14 cellular contexts compared by ENCODE assay signal in genomic region chr5:32379421-32379820, GRCh38.
"Had no signal": no experiment of that assay in that cellular context is flagged by ENCODE, and none has a peak within 500 bp of the region (broad histone marks: within the 10 kb centered on the region; RNA-seq: fewer than 3 reads in every experiment).

No MANE protein-coding gene starts in this region.

- H3K4me1 Mint-ChIP-seq: activated naive CD4-positive, alpha-beta T cell treated with anti-CD3 and anti-CD28 coated beads, Interleukin-2, amount 10 ng/mL, durations not matched to agents 7 days and 5 days; stimulated activated naive CD8-positive, alpha-beta T cell treated with anti-CD3 and anti-CD28 coated beads, Interleukin-15, amount 100 ng/mL, for 72 hours had no signal

- H3K4me3 Mint-ChIP-seq: activated CD4-positive, alpha-beta memory T cell treated with anti-CD3 and anti-CD28 coated beads for 36 hours; activated naive CD4-positive, alpha-beta T cell treated with anti-CD3 and anti-CD28 coated beads, Interleukin-2, amount 10 ng/mL, durations not matched to agents 7 days and 5 days; stimulated activated naive CD8-positive, alpha-beta T cell treated with anti-CD3 and anti-CD28 coated beads, Interleukin-15, amount 100 ng/mL, for 72 hours had no signal

- H3K27me3 Mint-ChIP-seq: activated CD4-positive, alpha-beta memory T cell treated with anti-CD3 and anti-CD28 coated beads for 36 hours; activated naive CD4-positive, alpha-beta T cell treated with anti-CD3 and anti-CD28 coated beads, Interleukin-2, amount 10 ng/mL, durations not matched to agents 7 days and 5 days; stimulated activated naive CD8-positive, alpha-beta T cell treated with anti-CD3 and anti-CD28 coated beads, Interleukin-15, amount 100 ng/mL, for 72 hours had no signal

- ATAC-seq: left ventricle myocardium superior; right cardiac atrium; stimulated activated naive CD8-positive, alpha-beta T cell treated with anti-CD3 and anti-CD28 coated beads, Interleukin-15, amount 100 ng/mL, for 72 hours had no signal

- H3K9me3 Mint-ChIP-seq: activated CD4-positive, alpha-beta memory T cell treated with anti-CD3 and anti-CD28 coated beads for 36 hours; activated naive CD4-positive, alpha-beta T cell treated with anti-CD3 and anti-CD28 coated beads, Interleukin-2, amount 10 ng/mL, durations not matched to agents 7 days and 5 days; stimulated activated naive CD8-positive, alpha-beta T cell treated with anti-CD3 and anti-CD28 coated beads, Interleukin-15, amount 100 ng/mL, for 72 hours had no signal

- DNase-seq: activated CD4-positive, alpha-beta memory T cell treated with anti-CD3 and anti-CD28 coated beads for 36 hours; activated CD4-positive, alpha-beta T cell treated with anti-CD3 and anti-CD28 coated beads for 1 hour; activated CD8-positive, alpha-beta memory T cell treated with anti-CD3 and anti-CD28 coated beads, Interleukin-2, amount 50 U/mL, for 4 hours; activated naive CD4-positive, alpha-beta T cell treated with anti-CD3 and anti-CD28 coated beads, Interleukin-2, amount 10 ng/mL, durations not matched to agents 7 days and 5 days; adrenal gland; caudate nucleus; kidney glomerular epithelial cell; left ventricle myocardium superior; right cardiac atrium; small intestine; stimulated activated naive CD8-positive, alpha-beta T cell treated with anti-CD3 and anti-CD28 coated beads, Interleukin-15, amount 100 ng/mL, for 72 hours; T-helper 9 cell; testis; upper lobe of left lung had no signal

- H3K27ac Mint-ChIP-seq: activated CD4-positive, alpha-beta memory T cell treated with anti-CD3 and anti-CD28 coated beads for 36 hours; activated naive CD4-positive, alpha-beta T cell treated with anti-CD3 and anti-CD28 coated beads, Interleukin-2, amount 10 ng/mL, durations not matched to agents 7 days and 5 days; stimulated activated naive CD8-positive, alpha-beta T cell treated with anti-CD3 and anti-CD28 coated beads, Interleukin-15, amount 100 ng/mL, for 72 hours had no signal
